1 cellular context compared by ENCODE assay signal in genomic region chr3:138270245-138270644, GRCh38.
TF ChIP-seq lines count a peak whose summit lies in the region.

No MANE protein-coding gene starts in this region.

TF ChIP-seq in IMR-90, 13 proteins besides CTCF, POLR2A, EP300 and RAD21:
- TF ChIP-seq BHLHE40 (IDR thresholded peaks at IDR 0.05; ENCODE audit: low read depth, low read length) (no peak), MAFK (IDR thresholded peaks at IDR 0.05; ENCODE audit: low read depth, low read length) (no peak), RFX5 (IDR thresholded peaks at IDR 0.05; ENCODE audit: low read depth, low read length) (no peak), MAZ (IDR thresholded peaks at IDR 0.05; ENCODE audit: borderline replicate concordance, low read depth, low read length) (no peak), CEBPB (IDR thresholded peaks at IDR 0.05; ENCODE audit: low read depth, low read length) (no peak), CHD1 (IDR thresholded peaks at IDR 0.05; ENCODE audit: low read depth, low read length) (no peak)
